18 cellular contexts compared by ENCODE assay signal in the genomic region with DNA sequence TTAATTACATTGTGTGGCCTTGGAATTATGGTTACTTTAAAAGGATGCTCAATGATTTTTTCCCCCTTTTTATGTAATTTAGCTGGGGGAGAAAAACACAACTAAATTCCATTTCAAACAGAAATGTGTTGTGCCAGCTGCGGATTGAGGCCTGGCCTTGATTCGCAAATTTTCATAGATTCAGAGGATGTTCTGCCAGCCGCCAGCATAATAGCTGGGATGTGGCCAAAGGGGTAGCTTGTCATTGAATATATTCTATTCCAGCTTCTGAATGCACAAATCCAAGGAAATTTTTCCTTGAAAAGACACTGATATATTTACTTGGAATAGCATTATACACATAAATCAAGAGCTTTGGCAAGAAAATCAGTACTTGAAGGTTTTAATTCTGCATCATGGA.
DNase-seq lines count a peak whose midpoint lies in the region; ATAC-seq lines count a peak whose summit lies in the region.
"Had no signal": no experiment of that assay in that cellular context is flagged by ENCODE, and none has a peak within 500 bp of the region (broad histone marks: within the 10 kb centered on the region; RNA-seq: fewer than 3 reads in every experiment).

No MANE protein-coding gene starts in this region.

- peak overlapping the region; percentile 46 for H3K27ac ChIP-seq in caudate nucleus (ENCODE audit: low read depth, low read length)
- H3K27ac ChIP-seq: BLaER1, C4-2B, GM23248 had no signal

- ATAC-seq in GM21447 (IDR thresholded peaks at IDR 0.05; ENCODE audit: unreplicated experiment) = no peak
- no peak for ATAC-seq in stimulated activated naive CD8-positive, alpha-beta T cell treated with anti-CD3 and anti-CD28 coated beads, Interleukin-15, Interleukin-2, amounts not matched to agents 100 U/mL and 50 U/mL, for 24 hours
- ATAC-seq: CD8-positive, alpha-beta T cell had no signal

- DNase-seq in caudate nucleus (lab: John Stamatoyannopoulos, UW) = peak in 8 of 61 donors; percentile 1 to 23 (median 4)
- DNase-seq in globus pallidus (ENCODE audit: low spot score) = peak; percentile 15
- DNase-seq in pons (ENCODE audit: low spot score) = peak; percentile 3
- DNase-seq in GDM1 (lab: John Stamatoyannopoulos, UW) = no peak
- no peak for DNase-seq in DMS79 (lab: John Stamatoyannopoulos, UW)
- no peak for DNase-seq in stimulated activated naive CD8-positive, alpha-beta T cell treated with anti-CD3 and anti-CD28 coated beads, Interleukin-15, Interleukin-2, amounts not matched to agents 100 U/mL and 50 U/mL, for 24 hours
- DNase-seq: Caco-2; CD4-positive, CD25-positive, alpha-beta regulatory T cell; CD8-positive, alpha-beta T cell; DMS153; EL; GF-D8; GM23248; H7; HCEC 1CT had no signal

Comparison
In these comparisons a context has a peak if more than half of its experiments do, and no peak if none do; other contexts are left out.
1. DNase-seq: peak in globus pallidus (single experiment) and pons (single experiment); none in GDM1 (single experiment), DMS79 (single experiment) and stimulated activated naive CD8-positive, alpha-beta T cell treated with anti-CD3 and anti-CD28 coated beads, Interleukin-15, Interleukin-2, amounts not matched to agents 100 U/mL and 50 U/mL, for 24 hours (single experiment).